Comparison of ENCODE assay signal across 8 cellular contexts in the genomic region with DNA sequence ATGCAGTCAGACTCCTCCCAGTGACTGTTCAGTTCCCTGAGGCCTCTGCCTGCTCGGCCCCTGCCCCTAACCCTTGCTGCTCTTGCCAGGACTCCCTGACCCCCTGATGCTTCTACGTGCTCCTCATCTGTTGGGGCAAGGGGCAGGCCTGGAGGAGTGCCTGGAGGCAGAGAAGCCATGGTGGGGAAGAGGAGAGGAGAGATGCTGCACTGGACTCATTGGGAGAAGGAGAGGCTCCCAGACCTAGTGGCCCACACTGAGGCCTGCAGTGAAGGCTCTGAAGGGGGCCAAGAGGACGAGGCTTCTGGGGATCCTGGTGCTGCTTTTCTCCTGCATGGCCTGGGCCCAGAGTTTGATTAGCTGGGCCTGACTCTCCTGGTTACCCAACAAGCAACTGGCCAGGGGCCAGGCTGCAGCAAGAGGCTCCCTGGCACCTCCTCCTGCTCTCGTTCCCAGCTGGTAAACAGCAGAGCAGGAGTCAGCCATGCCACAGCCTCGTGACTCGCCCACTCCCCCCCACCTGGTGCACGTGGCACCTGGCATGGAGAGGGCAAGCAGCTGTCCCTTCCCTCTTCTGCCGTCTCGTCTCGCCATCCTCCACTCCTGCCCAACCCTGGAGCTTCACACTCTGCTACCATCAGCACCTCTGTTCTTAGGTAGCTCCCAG. TPM values are rescaled to one million over a fixed set of nuclear protein-coding genes. Genes with fewer than 3 reads are reported as not detected.
A peak's percentile ranks its signal among the peaks of the same experiment; 100 is the strongest.
DNase-seq lines count a peak whose midpoint lies in the region; ATAC-seq and TF ChIP-seq lines count a peak whose summit lies in the region.

No MANE protein-coding gene starts in this region.

- no peaks in the 10 kb centered on the region for H3K9me3 Mint-ChIP-seq in nephron progenitor cell
- no peaks in the 10 kb centered on the region for H3K9me3 Mint-ChIP-seq in activated T-cell treated with anti-CD3 and anti-CD28 coated beads, Interleukin-2, amount 50 U/mL, for 4 hours

- H3K4me3 ChIP-seq in fibroblast of the aortic adventitia (ENCODE audit: low read depth, low read length), result no peak overlapping the region

- no peaks in the 10 kb centered on the region for H3K36me3 Mint-ChIP-seq in nephron progenitor cell (ENCODE audit: low read depth)
- H3K36me3 Mint-ChIP-seq in activated T-cell treated with anti-CD3 and anti-CD28 coated beads, Interleukin-2, amount 50 U/mL, for 4 hours (ENCODE audit: insufficient read depth), result no peaks in the 10 kb centered on the region

- no peak for TF ChIP-seq CTCF in fibroblast of the aortic adventitia (IDR thresholded peaks at IDR 0.05; ENCODE audit: insufficient read depth, low read length)
- TF ChIP-seq CTCF in nephron progenitor cell (IDR thresholded peaks at IDR 0.05), result no peak
- TF ChIP-seq CTCF in GM10266 (IDR thresholded peaks at IDR 0.05; ENCODE audit: control insufficient read depth, insufficient read depth, low read depth, missing control alignments), result no peak

- DNase-seq in ELR (ENCODE audit: low read depth) (peak; percentile 15), NCI-H69 (lab: John Stamatoyannopoulos, UW) (peak; percentile 85), fibroblast of the aortic adventitia (ENCODE audit: low read depth) (peak; percentile 47), sciatic nerve (ENCODE audit: low spot score) (no peak), nephron progenitor cell (no peak), GM10266 (ENCODE audit: extremely low spot score) (no peak), SKM-1 treated with dmso at 0.1 percent for 144 hours (lab: John Stamatoyannopoulos, UW; ENCODE audit: unreplicated experiment) (no peak)
- no peak for DNase-seq in activated T-cell treated with anti-CD3 and anti-CD28 coated beads, Interleukin-2, amount 50 U/mL, for 4 hours

- peaks cover 39% of the 10 kb centered on the region for H3K27me3 Mint-ChIP-seq in nephron progenitor cell (ENCODE audit: low read depth, poor library complexity)
- H3K27me3 Mint-ChIP-seq in activated T-cell treated with anti-CD3 and anti-CD28 coated beads, Interleukin-2, amount 50 U/mL, for 4 hours (ENCODE audit: low read depth), result no peaks in the 10 kb centered on the region

- no peak overlapping the region for H3K27ac Mint-ChIP-seq in nephron progenitor cell

- peaks cover 55% of the 10 kb centered on the region for H3K4me1 Mint-ChIP-seq in nephron progenitor cell
- peaks cover 78% of the 10 kb centered on the region for H3K4me1 Mint-ChIP-seq in activated T-cell treated with anti-CD3 and anti-CD28 coated beads, Interleukin-2, amount 50 U/mL, for 4 hours (ENCODE audit: low read depth)

- intact Hi-C loops in sciatic nerve (cut with DNase I), result no loop called here

- peak; percentile 27 for ATAC-seq in sciatic nerve
- no peak for ATAC-seq in activated T-cell treated with anti-CD3 and anti-CD28 coated beads, Interleukin-2, amount 50 U/mL, for 4 hours

- no peak overlapping the region for H3K4me3 Mint-ChIP-seq in nephron progenitor cell
- H3K4me3 Mint-ChIP-seq in activated T-cell treated with anti-CD3 and anti-CD28 coated beads, Interleukin-2, amount 50 U/mL, for 4 hours, result no peak overlapping the region

RNA-seq across cellular contexts. Expression of gene RORC, which starts 0.8 kb away (rescaled TPM):
- total RNA-seq in fibroblast of the aortic adventitia (ENCODE audit: low replicate concordance), result not detected in 2 replicates
- 0.45 TPM for total RNA-seq in sciatic nerve
- total RNA-seq in activated T-cell treated with anti-CD3 and anti-CD28 coated beads, Interleukin-2, amount 50 U/mL, for 4 hours, result 1 to 10 TPM; 1.1 to 5.1 (median 3.7) TPM

RNA-seq across cellular contexts. Expression of gene C2CD4D, which starts 7.2 kb away (rescaled TPM):
- total RNA-seq in fibroblast of the aortic adventitia (ENCODE audit: low replicate concordance), result not detected in 2 replicates
- 0.45 TPM for total RNA-seq in sciatic nerve
- total RNA-seq in activated T-cell treated with anti-CD3 and anti-CD28 coated beads, Interleukin-2, amount 50 U/mL, for 4 hours, result under 1 TPM; 0.33 to 0.90 (median 0.87) TPM

RNA-seq across cellular contexts. Expression of gene THEM5, which starts 21.1 kb away (rescaled TPM):
- total RNA-seq in fibroblast of the aortic adventitia (ENCODE audit: low replicate concordance), result not detected in 2 replicates
- total RNA-seq in sciatic nerve, result not detected
- not detected for total RNA-seq in activated T-cell treated with anti-CD3 and anti-CD28 coated beads, Interleukin-2, amount 50 U/mL, for 4 hours

RNA-seq across cellular contexts. Expression of gene LINGO4, which starts 27.2 kb away (rescaled TPM):
- not detected in 2 replicates for total RNA-seq in fibroblast of the aortic adventitia (ENCODE audit: low replicate concordance)
- not detected for total RNA-seq in sciatic nerve
- total RNA-seq in activated T-cell treated with anti-CD3 and anti-CD28 coated beads, Interleukin-2, amount 50 U/mL, for 4 hours, result under 1 TPM; 0.08 to 0.16 (median 0.16) TPM

RNA-seq across cellular contexts. Expression of gene TDRKH, which starts 42.2 kb away (rescaled TPM):
- total RNA-seq in fibroblast of the aortic adventitia (ENCODE audit: low replicate concordance) (1.6 and 2.1 TPM in 2 replicates), sciatic nerve (13.2 TPM)
- total RNA-seq in activated T-cell treated with anti-CD3 and anti-CD28 coated beads, Interleukin-2, amount 50 U/mL, for 4 hours, result 10 to 100 TPM in 2 of 3 donors, 1 to 10 TPM in 1; 9.6 to 10.4 (median 10.1) TPM

Comparison
In these comparisons a context has a peak if more than half of its experiments do, and no peak if none do; other contexts are left out.
1. DNase-seq: peak in ELR (single experiment), NCI-H69 (single experiment) and fibroblast of the aortic adventitia (single experiment); none in sciatic nerve (single experiment), nephron progenitor cell (single experiment), GM10266 (single experiment), activated T-cell treated with anti-CD3 and anti-CD28 coated beads, Interleukin-2, amount 50 U/mL, for 4 hours (single experiment) and SKM-1 treated with dmso at 0.1 percent for 144 hours (single experiment).